22 cellular contexts compared by ENCODE assay signal in genomic region chr6:158324136-158324535, GRCh38. TPM values are rescaled to one million over a fixed set of nuclear protein-coding genes. Genes with fewer than 3 reads are reported as not detected.
DNase-seq lines count a peak whose midpoint lies in the region; ATAC-seq, FAIRE-seq and TF ChIP-seq lines count a peak whose summit lies in the region.
"Had no signal": no experiment of that assay in that cellular context is flagged by ENCODE, and none has a peak within 500 bp of the region (broad histone marks: within the 10 kb centered on the region; RNA-seq: fewer than 3 reads in every experiment).

No MANE protein-coding gene starts in this region.

- dilution Hi-C loops in IMR-90 (cut with HindIII; ENCODE audit: low sequenced_read_pairs, unreplicated experiment): no loop called here

- H3K9me3 Mint-ChIP-seq in naive B cell: no peaks in the 10 kb centered on the region

- H2BK12ac ChIP-seq in H1 (ENCODE audit: low read depth, low read length): no peak overlapping the region

- TF ChIP-seq EP300 in H1 (IDR thresholded peaks at IDR 0.05; ENCODE audit: borderline replicate concordance in 1 of 2, low read depth in 2 of 2, low read length in 2 of 2): no peak

- H3K36me3 Mint-ChIP-seq in naive B cell: peaks cover 4 to 10% of the 10 kb centered on the region in 2 donors

- CTCF ChIA-PET in IMR-90 (lab: Yijun Ruan, JAX) (no interaction called here), H1 (lab: Charles Lee; ENCODE audit: partially characterized antibody) (no interaction called here)

- H3K79me1 ChIP-seq in IMR-90 (ENCODE audit: low read depth in 1 of 2, low read length in 2 of 2) (peaks cover 32 to 50% of the 10 kb centered on the region in 2 experiments), H1 (ENCODE audit: low read depth, low read length) (0 out of 2 replicates have a peak, but pooled peaks cover 3% of the 10 kb centered on the region)

- H3K4me2 ChIP-seq in IMR-90 (ENCODE audit: low read depth, low read length) (no peak overlapping the region), H1 (ENCODE audit: insufficient read depth in 1 of 2, low read depth in 2 of 2, low read length in 2 of 2) (no peak overlapping the region)

- no peak overlapping the region for H3K14ac ChIP-seq in IMR-90 (replicated peaks; ENCODE audit: low read depth, low read length)
- no peak overlapping the region for H3K14ac ChIP-seq in H1 (ENCODE audit: insufficient read length)

- in situ Hi-C loops in G401 (cut with HindIII; ENCODE audit: low sequenced_read_pairs) (no loop called here), IMR-90 (cut with MboI; ENCODE audit: low sequenced_read_pairs) (no loop called here), KBM-7 (cut with MboI; ENCODE audit: low pct_unique_long_range_greater_than_20kb, low sequenced_read_pairs) (no loop called here)

- no peak for TF ChIP-seq RAD21 in IMR-90 (IDR thresholded peaks at IDR 0.05; ENCODE audit: low read length)
- no peak for TF ChIP-seq RAD21 in H1 (IDR thresholded peaks at IDR 0.05 in 1 of 2, conservative IDR thresholded peaks at IDR 0.05 in 1 of 2; ENCODE audit: low read depth in 2 of 2, low read length in 2 of 2)

- peaks cover 11% of the 10 kb centered on the region for H3K4me1 ChIP-seq in IMR-90 (ENCODE audit: control insufficient read depth, insufficient read depth, low read length)
- H3K4me1 ChIP-seq in H1 (replicated peaks in 1 of 4; ENCODE audit: control insufficient read depth in 3 of 4, insufficient read depth in 4 of 4, low read length in 3 of 4): peaks cover 0 to 17% (median 8%) of the 10 kb centered on the region in 4 experiments; a peak in 4 of 7 replicates

- no TSS peak for BruUV-seq in IMR-90 (replicated peaks; lab: Mats Ljungman, UMichigan)

- peaks cover 17% of the 10 kb centered on the region for H4K20me1 ChIP-seq in IMR-90 (ENCODE audit: insufficient read depth, low read length)
- peaks cover 0 to 2% of the 10 kb centered on the region in 2 experiments for H4K20me1 ChIP-seq in H1 (replicated peaks in 1 of 2; ENCODE audit: control insufficient read depth in 1 of 2, insufficient read depth in 2 of 2, low read length in 2 of 2)

- H4K8ac ChIP-seq in IMR-90 (ENCODE audit: low read depth in 2 of 2, low read length in 2 of 2): no peak overlapping the region
- H4K8ac ChIP-seq in H1 (ENCODE audit: extremely low read depth, insufficient read depth, low read length): no peak overlapping the region

- no peak overlapping the region for H3K56ac ChIP-seq in IMR-90 (ENCODE audit: extremely low read depth, insufficient read depth, low read length)
- H3K56ac ChIP-seq in H1 (replicated peaks; ENCODE audit: insufficient read length, low read depth, low read length): no peak overlapping the region

- DNase-seq in G401 (ENCODE audit: low spot score) (peak; percentile 60), IMR-90 (peak; percentile 27), H1 (ENCODE audit: low read depth in 1 of 2, low spot score in 2 of 2) (no peak), naive B cell (no peak), KBM-7 (no peak)
- no peak for DNase-seq in stimulated activated CD4-positive, alpha-beta T cell treated with anti-CD3 and anti-CD28 coated beads, Interleukin-4, amount 100 ng/mL, for 4 hours
- DNase-seq: activated CD4-positive, alpha-beta T cell treated with anti-CD3 and anti-CD28 coated beads for 36 hours; activated naive CD4-positive, alpha-beta T cell; cortex of kidney; DMS79; kidney; NCI-H146; NCI-H345; SIG-M5; T-helper 9 cell; trophoblast cell had no signal

- H3K23me2 ChIP-seq in H1 (ENCODE audit: low read depth, low read length): no peaks in the 10 kb centered on the region

- no peak overlapping the region for H3K4ac ChIP-seq in IMR-90 (ENCODE audit: low read depth, low read length)
- H3K4ac ChIP-seq in H1 (replicated peaks; ENCODE audit: insufficient read length, low read depth, low read length): no peak overlapping the region

- peaks cover 4 to 76% of the 10 kb centered on the region in 2 experiments for H3K79me2 ChIP-seq in H1 (ENCODE audit: control insufficient read depth in 1 of 2, insufficient read depth in 2 of 2, low read length in 2 of 2)

- H3K18ac ChIP-seq in IMR-90 (ENCODE audit: low read depth, low read length) (no peak overlapping the region), H1 (ENCODE audit: extremely low read depth, low read length) (no peak overlapping the region)

- no peak for TF ChIP-seq CTCF in IMR-90 (conservative IDR thresholded peaks at IDR 0.05; ENCODE audit: low read depth, low read length)
- TF ChIP-seq CTCF in H1 (IDR thresholded peaks at IDR 0.05; ENCODE audit: control extremely low read depth in 1 of 3, insufficient read depth in 1 of 3, low read depth in 1 of 3, low read length in 3 of 3): no peak

- H3K27me3 ChIP-seq in IMR-90 (ENCODE audit: control insufficient read depth, insufficient read depth, low read length) (no peaks in the 10 kb centered on the region), H1 (replicated peaks in 1 of 4; ENCODE audit: control insufficient read depth in 3 of 4, extremely low read depth in 1 of 4, insufficient read depth in 3 of 4, low read length in 3 of 4) (no peaks in the 10 kb centered on the region)
- H3K27me3 ChIP-seq: BLaER1 treated with 17β-estradiol and CSF1 and Interleukin-3, amounts not matched to agents 10 nM and 100 nM had no signal

- H4K5ac ChIP-seq in IMR-90 (ENCODE audit: low read depth, low read length) (no peak overlapping the region), H1 (ENCODE audit: insufficient read length, low read depth, low read length) (no peak overlapping the region)

- H2BK15ac ChIP-seq in IMR-90 (ENCODE audit: low read depth, low read length): no peak overlapping the region
- no peak overlapping the region for H2BK15ac ChIP-seq in H1 (ENCODE audit: low read length)

- H2BK120ac ChIP-seq in IMR-90 (ENCODE audit: low read depth, low read length) (no peak overlapping the region), H1 (replicated peaks; ENCODE audit: low read depth, low read length) (no peak overlapping the region)

- H3K27me3 Mint-ChIP-seq in naive B cell: no peaks in the 10 kb centered on the region
- H3K27me3 Mint-ChIP-seq: activated CD4-positive, alpha-beta T cell treated with anti-CD3 and anti-CD28 coated beads for 36 hours had no signal

- no peak for TF ChIP-seq POLR2A in IMR-90 (IDR thresholded peaks at IDR 0.05; ENCODE audit: low read depth, low read length)
- TF ChIP-seq POLR2A in H1 (IDR thresholded peaks at IDR 0.05; ENCODE audit: control extremely low read depth in 1 of 2, low read depth in 2 of 2, low read length in 2 of 2): no peak

- H2AFZ ChIP-seq in IMR-90 (replicated peaks; ENCODE audit: low read length, poor library complexity): no peak overlapping the region
- no peak overlapping the region for H2AFZ ChIP-seq in H1 (ENCODE audit: low read length)

- H3K9me3 ChIP-seq in IMR-90 (ENCODE audit: control insufficient read depth, insufficient read depth, low read length): no peaks in the 10 kb centered on the region
- no peaks in the 10 kb centered on the region for H3K9me3 ChIP-seq in H1 (ENCODE audit: insufficient read depth in 2 of 2, low read depth in 1 of 2, low read length in 1 of 2)

- peaks cover 15% of the 10 kb centered on the region for H3K9me1 ChIP-seq in IMR-90 (ENCODE audit: insufficient read depth, low read length)

- H3K4me1 Mint-ChIP-seq in naive B cell: peaks cover 70 to 86% (median 77%) of the 10 kb centered on the region in 3 donors

- POLR2A ChIA-PET in IMR-90 (lab: Charles Lee; ENCODE audit: unreplicated experiment) (no interaction called here), H1 (lab: Charles Lee; ENCODE audit: partially characterized antibody) (no interaction called here)

- H3K9ac ChIP-seq in IMR-90 (ENCODE audit: low read depth, low read length) (no peak overlapping the region), H1 (replicated peaks in 1 of 4; ENCODE audit: extremely low read depth in 1 of 4, low read depth in 3 of 4, low read length in 3 of 4) (no peak overlapping the region; a peak in 1 of 7 replicates)
- H3K9ac ChIP-seq: BLaER1 treated with 17β-estradiol and CSF1 and Interleukin-3, amounts not matched to agents 10 nM and 100 nM had no signal

- peak overlapping the region in 5 of 8 donors; percentile 9 to 83 (median 48) for H3K4me3 Mint-ChIP-seq in naive B cell
- H3K4me3 Mint-ChIP-seq: activated CD4-positive, alpha-beta T cell treated with anti-CD3 and anti-CD28 coated beads for 36 hours; mesothelial cell of epicardium had no signal

- H2AK5ac ChIP-seq in IMR-90 (ENCODE audit: low read depth, low read length) (no peak overlapping the region), H1 (ENCODE audit: low read depth, low read length) (peak overlapping the region; percentile 26; the same call in 1 of the 2 replicates)

- WGBS in IMR-90 (ENCODE audit: extremely low coverage in 2 of 2, insufficient read length in 1 of 2), 2 experiments: 40% methylated on average over 1 of the region's 5 CpGs; no CpG with 5 or more reads in 1 of the 2 experiments
- 89% methylated on average over 5 of the region's 5 CpGs; no CpG with 5 or more reads in 1 of the 2 experiments for WGBS in H1 (ENCODE audit: extremely low coverage in 1 of 2, insufficient coverage in 1 of 2, insufficient read length in 1 of 2, insufficient replicate concordance in 2 of 2, low coverage in 1 of 2, low lambda C conversion rate in 2 of 2, missing lambda C conversion rate in 1 of 2), 2 experiments

- no peak overlapping the region for H3K27ac ChIP-seq in IMR-90 (ENCODE audit: insufficient read depth, low read length)
- no peak overlapping the region for H3K27ac ChIP-seq in H1 (ENCODE audit: low read depth, low read length)
- H3K27ac ChIP-seq: BLaER1 treated with 17β-estradiol and CSF1 and Interleukin-3, amounts not matched to agents 10 nM and 100 nM had no signal

- H3K23ac ChIP-seq in IMR-90 (ENCODE audit: low read depth, low read length): no peak overlapping the region
- H3K23ac ChIP-seq in H1 (ENCODE audit: insufficient read length): no peak overlapping the region

- H2BK20ac ChIP-seq in IMR-90 (ENCODE audit: low read depth, low read length): no peak overlapping the region
- no peak overlapping the region for H2BK20ac ChIP-seq in H1 (ENCODE audit: low read length)

- no peak for FAIRE-seq in H1 (lab: Jason Lieb, UNC)
- FAIRE-seq: astrocyte, kidney had no signal

- no peak overlapping the region for H2AK9ac ChIP-seq in IMR-90 (replicated peaks; ENCODE audit: low read depth, low read length, poor library complexity)

- ATAC-seq in IMR-90 (ENCODE audit: low read depth): no peak
- ATAC-seq in naive B cell (ENCODE audit: low read depth in 2 of 2): no peak
- no peak for ATAC-seq in HG02798 (IDR thresholded peaks at IDR 0.05; ENCODE audit: poor library complexity, unreplicated experiment)
- no peak for ATAC-seq in GM21576 (IDR thresholded peaks at IDR 0.05; ENCODE audit: unreplicated experiment)

- H3K36me3 ChIP-seq in IMR-90 (ENCODE audit: control insufficient read depth, insufficient read depth, low read length) (no peaks in the 10 kb centered on the region), H1 (ENCODE audit: control insufficient read depth in 2 of 4, insufficient read depth in 4 of 4, low read length in 3 of 4) (no peaks in the 10 kb centered on the region)

- peak overlapping the region in 3 of 6 donors; percentile 1 to 54 (median 8) for H3K27ac Mint-ChIP-seq in naive B cell
- H3K27ac Mint-ChIP-seq: activated CD4-positive, alpha-beta T cell treated with anti-CD3 and anti-CD28 coated beads for 36 hours; mesothelial cell of epicardium had no signal

- H3K4me3 ChIP-seq in IMR-90 (ENCODE audit: insufficient read depth, low read depth, low read length) (no peak overlapping the region), H1 (ENCODE audit: extremely low read depth in 1 of 4, insufficient read depth in 2 of 4, low read depth in 3 of 4, low read length in 4 of 4) (no peak overlapping the region)
- H3K4me3 ChIP-seq: BLaER1 treated with 17β-estradiol and CSF1 and Interleukin-3, amounts not matched to agents 10 nM and 100 nM; skin epidermis had no signal

- H4K91ac ChIP-seq in IMR-90 (ENCODE audit: insufficient read depth, low read depth, low read length): no peak overlapping the region
- H4K91ac ChIP-seq in H1 (replicated peaks; ENCODE audit: insufficient read length, low read length): no peak overlapping the region

- intact Hi-C loops in IMR-90 (cut with micrococcal nuclease): no loop called here

- H2BK5ac ChIP-seq in IMR-90 (ENCODE audit: low read depth, low read length, poor library complexity, severe bottlenecking) (no peak overlapping the region), H1 (ENCODE audit: low read depth, low read length) (no peak overlapping the region)

RNA-seq across cellular contexts. Expression of gene TULP4, which starts 11.9 kb away (rescaled TPM):
- 34.2 and 68.5 TPM in 2 replicates for total RNA-seq in G401 (2014; rRNA removed; shearing (Covaris generic))
- total RNA-seq in IMR-90 (2012; rRNA removed): 30.6 and 51.9 TPM in 2 replicates
- 7.3 and 8.1 TPM in 2 replicates for polyA plus RNA-seq in IMR-90 (2012; rRNA removed)
- polyA plus RNA-seq in IMR-90 (2012; cell fraction: cytosol; rRNA removed): 1.8 and 3.7 TPM in 2 replicates
- polyA plus RNA-seq in IMR-90 (2012; cell fraction: nucleus; rRNA removed; ENCODE audit: low replicate concordance): 5.3 and 6.1 TPM in 2 replicates
- total RNA-seq in H1 (2021; fragmentation: NEBNext Ultra II Directional; extraction: Animal tissue kit (Norgen Biotek cat#: 25700)): 45.9 and 51.6 TPM in 2 replicates
- polyA plus RNA-seq in H1 (2011; rRNA removed): 7.7 and 9.5 TPM in 2 replicates
- polyA plus RNA-seq in H1 (2011; cell fraction: cytosol; rRNA removed): 6.6 TPM
- polyA plus RNA-seq in H1 (2011; cell fraction: nucleus; rRNA removed): 17.4 TPM
- 6.4 to 7.5 TPM (median 6.6 TPM) in 4 replicates for polyA plus RNA-seq in H1 (2012, experiment 1 of 2)
- polyA plus RNA-seq in H1 (2012, experiment 2 of 2): 0.38 TPM
- polyA plus RNA-seq in H1 (2013, experiment 1 of 2): 12.3 TPM
- 9.7 TPM for polyA plus RNA-seq in H1 (2013, experiment 2 of 2)
- 61.1 and 67.8 TPM in 2 replicates for polyA minus RNA-seq in H1 (2011; rRNA and poly(A)+ RNA removed)
- polyA minus RNA-seq in H1 (2011; cell fraction: cytosol; rRNA and poly(A)+ RNA removed): 41.9 TPM
- polyA minus RNA-seq in H1 (2011; cell fraction: nucleus; rRNA and poly(A)+ RNA removed): 81.3 TPM
- polyA plus RNA-seq in naive B cell (ENCODE audit: low read depth in 6 of 6): 10 to 100 TPM in 5 of 6 donors, 1 to 10 TPM in 1; 8.1 to 42.3 (median 39.1) TPM

Comparison
In these comparisons a context has a peak if more than half of its experiments do, and no peak if none do; other contexts are left out.
1. DNase-seq: peak in G401 (single experiment) and IMR-90 (single experiment); none in H1 (0 of 2), naive B cell (single experiment), KBM-7 (single experiment) and stimulated activated CD4-positive, alpha-beta T cell treated with anti-CD3 and anti-CD28 coated beads, Interleukin-4, amount 100 ng/mL, for 4 hours (0 of 2).